Comparison of ENCODE assay signal across 1 cellular context in the genomic region with DNA sequence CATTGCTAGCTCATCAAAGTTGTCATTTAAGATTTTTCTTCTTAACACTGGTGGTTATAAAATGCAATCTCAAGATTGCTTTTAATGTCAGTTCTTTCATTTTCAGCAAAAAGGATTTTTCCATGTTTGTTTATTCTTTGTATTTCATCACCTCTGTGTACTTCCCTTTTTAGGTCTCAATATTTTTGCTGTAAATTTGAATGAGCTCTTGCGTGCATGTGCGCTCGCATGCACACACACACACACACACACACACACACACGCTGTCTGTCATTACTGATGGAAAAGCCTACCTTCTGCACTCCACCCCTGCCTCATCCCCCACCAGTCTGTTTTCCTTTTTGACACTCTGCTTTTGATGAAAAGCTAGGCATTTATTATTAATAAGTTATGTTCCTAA.
TF ChIP-seq lines count a peak whose summit lies in the region.

No MANE protein-coding gene starts in this region.

TF ChIP-seq in GM23338, 12 proteins besides CTCF, POLR2A, EP300 and RAD21 (continued from another document):
- TF ChIP-seq JUNB (IDR thresholded peaks at IDR 0.05; ENCODE audit: unreplicated experiment): no peak
- TF ChIP-seq CREB1 (CRISPR knock-in tag; IDR thresholded peaks at IDR 0.05; ENCODE audit: low read depth): no peak
TF ChIP-seq in GM23338: peak in this region for 0.
